28 cellular contexts compared by ENCODE assay signal in the genomic region with DNA sequence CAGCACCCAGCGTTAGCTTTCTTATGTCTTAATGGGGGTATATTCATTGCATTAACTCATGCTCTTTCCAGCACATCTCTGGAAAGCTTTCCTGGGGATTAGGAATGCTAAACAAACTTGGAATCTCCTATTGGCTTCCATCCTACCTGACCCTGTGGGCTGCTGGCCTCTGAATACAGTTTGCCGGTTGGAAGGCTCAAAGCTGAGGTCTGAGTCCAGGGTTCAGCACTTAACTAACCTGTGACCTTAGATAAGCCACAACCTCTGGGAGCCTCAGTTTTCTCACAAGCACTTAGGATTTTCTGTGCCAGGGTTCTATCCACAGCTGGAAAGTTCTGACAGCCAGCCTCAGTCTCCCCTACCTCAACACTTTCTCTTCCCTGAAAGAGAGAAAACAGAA.
"Had no signal": no experiment of that assay in that cellular context is flagged by ENCODE, and none has a peak within 500 bp of the region (broad histone marks: within the 10 kb centered on the region; RNA-seq: fewer than 3 reads in every experiment).

No MANE protein-coding gene starts in this region.

- ATAC-seq: natural killer cell; psoas muscle; right cardiac atrium; sciatic nerve; stimulated activated memory B cell treated with anti-CD40 and anti-IgM and Interleukin-4, amounts not matched to agents 10 μg/mL and 1 μg/mL and 100 μg/mL, for 72 hours; stimulated activated naive CD8-positive, alpha-beta T cell treated with anti-CD3 and anti-CD28 coated beads, Interleukin-15, amount 100 ng/mL, for 72 hours; stimulated activated naive CD8-positive, alpha-beta T cell treated with anti-CD3 and anti-CD28 coated beads, Interleukin-15, Interleukin-2, amounts not matched to agents 100 U/mL and 50 U/mL, for 24 hours had no signal

- H3K9ac ChIP-seq: neural progenitor cell, parathyroid adenoma had no signal

- H3K9me3 ChIP-seq: ovary, psoas muscle, spleen, suprapubic skin, testis, tibial artery, transverse colon, upper lobe of left lung, vagina had no signal

- H3K27ac ChIP-seq: neural progenitor cell, ovary, parathyroid adenoma, psoas muscle, skin epidermis, spleen, suprapubic skin, testis, tibial artery, transverse colon, upper lobe of left lung, vagina had no signal

- H3K4me2 ChIP-seq: neural progenitor cell, smooth muscle cell had no signal

- H3K79me2 ChIP-seq: parathyroid adenoma had no signal

- H3K4me1 ChIP-seq: psoas muscle had no signal

- FAIRE-seq: urothelium cell line had no signal

- H2AFZ ChIP-seq: neural progenitor cell, parathyroid adenoma had no signal

- H3K4me3 ChIP-seq: neural progenitor cell, ovary, psoas muscle, skin epidermis, smooth muscle cell, spleen, suprapubic skin, testis, tibial artery, transverse colon, upper lobe of left lung, vagina had no signal

- H3K27me3 ChIP-seq: neural progenitor cell, ovary, testis, upper lobe of left lung, vagina had no signal

- H3K36me3 ChIP-seq: neural progenitor cell, ovary, spleen, suprapubic skin, tibial artery, transverse colon, upper lobe of left lung, vagina had no signal

- DNase-seq: natural killer cell; occipital lobe; ovary; psoas muscle; right cardiac atrium; spleen; stimulated activated CD4-positive, alpha-beta T cell treated with anti-CD3 and anti-CD28 coated beads, Interleukin-12 subunit alpha, Interleukin-12 subunit beta, amount 100 ng/mL, for 4 hours; stimulated activated CD4-positive, alpha-beta T cell treated with anti-CD3 and anti-CD28 coated beads, Interleukin-1b, Interleukin-23, amount 100 ng/mL, for 48 hours; stimulated activated CD4-positive, alpha-beta T cell treated with anti-CD3 and anti-CD28 coated beads, Interleukin-4, amount 100 ng/mL, for 1 hour; stimulated activated CD4-positive, alpha-beta T cell treated with anti-CD3 and anti-CD28 coated beads, Interleukin-4, amount 100 ng/mL, for 4 hours; stimulated activated CD8-positive, alpha-beta memory T cell treated with anti-CD3 and anti-CD28 coated beads, Interleukin-4, amount 100 ng/mL, for 48 hours; stimulated activated naive CD4-positive, alpha-beta T cell; stimulated activated naive CD8-positive, alpha-beta T cell treated with anti-CD3 and anti-CD28 coated beads, Interleukin-15, amount 100 ng/mL, for 72 hours; stimulated activated naive CD8-positive, alpha-beta T cell treated with anti-CD3 and anti-CD28 coated beads, Interleukin-15, Interleukin-2, amounts not matched to agents 100 U/mL and 50 U/mL, for 24 hours; substantia nigra; testis; tibial artery; transverse colon; upper lobe of left lung had no signal
